ENCODE assay signal across 18 cellular contexts in the genomic region with DNA sequence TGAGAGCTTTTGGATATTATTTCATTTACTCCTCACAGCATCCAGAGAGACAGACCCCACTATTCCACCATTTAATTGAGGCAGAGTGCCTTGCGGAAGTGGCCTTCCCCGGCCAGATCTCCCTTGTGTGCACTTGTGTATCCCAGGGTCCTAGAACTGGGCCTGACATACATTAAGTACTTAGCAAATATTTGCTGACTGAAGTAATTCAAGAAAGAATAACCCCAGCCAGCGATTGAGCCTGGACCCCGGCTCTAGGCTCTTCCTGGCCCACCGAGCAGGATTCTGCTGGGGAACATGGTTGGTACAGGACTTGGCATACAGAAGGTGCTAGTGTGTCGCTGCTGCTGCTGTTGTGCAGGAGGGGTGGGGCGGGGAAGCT. TPM values are rescaled to one million over a fixed set of nuclear protein-coding genes. Genes with fewer than 3 reads are reported as not detected.
DNase-seq lines count a peak whose midpoint lies in the region; ATAC-seq and TF ChIP-seq lines count a peak whose summit lies in the region.
"Had no signal": no experiment of that assay in that cellular context is flagged by ENCODE, and none has a peak within 500 bp of the region (broad histone marks: within the 10 kb centered on the region; RNA-seq: fewer than 3 reads in every experiment).

No MANE protein-coding gene starts in this region.

- H2AFZ ChIP-seq in GM23338 (peak overlapping the region; percentile 70; the same call in 1 of the 2 replicates), IMR-90 (replicated peaks; ENCODE audit: low read length, poor library complexity) (no peak overlapping the region), osteoblast (ENCODE audit: low read length) (no peak overlapping the region)

- no peak overlapping the region for H2AK5ac ChIP-seq in IMR-90 (ENCODE audit: low read depth, low read length)

- H3K9me3 Mint-ChIP-seq in GM23338 (peaks cover 8% of the 10 kb centered on the region; the same call in 2 of the 3 replicates), endodermal cell (peaks cover 8% of the 10 kb centered on the region)
- H3K9me3 Mint-ChIP-seq: HFFc6 had no signal

- H2BK15ac ChIP-seq in IMR-90 (ENCODE audit: low read depth, low read length), result no peak overlapping the region

- H3K4me1 Mint-ChIP-seq in GM23338 (peaks cover 18% of the 10 kb centered on the region), endodermal cell (peaks cover 3% of the 10 kb centered on the region)

- H3K79me1 ChIP-seq in IMR-90 (ENCODE audit: low read depth in 1 of 2, low read length in 2 of 2), result no peaks in the 10 kb centered on the region

- H3K4me1 ChIP-seq in GM23338 (ENCODE audit: insufficient read depth) (peaks cover 11% of the 10 kb centered on the region; the same call in 1 of the 2 replicates), IMR-90 (ENCODE audit: control insufficient read depth, insufficient read depth, low read length) (peaks cover 2% of the 10 kb centered on the region; the same call in 1 of the 2 replicates), endodermal cell (ENCODE audit: control insufficient read depth, insufficient read depth, low read length) (no peaks in the 10 kb centered on the region), osteoblast (ENCODE audit: insufficient read depth, low read length) (no peaks in the 10 kb centered on the region)
- H3K4me1 ChIP-seq: BE2C had no signal

- in situ Hi-C loops in IMR-90 (cut with MboI; ENCODE audit: low sequenced_read_pairs), result no loop called here

- H3K4me3 ChIP-seq in GM23338, result peak overlapping the region; percentile 52
- no peak overlapping the region for H3K4me3 ChIP-seq in IMR-90 (ENCODE audit: insufficient read depth, low read depth, low read length)
- no peak overlapping the region for H3K4me3 ChIP-seq in endodermal cell (ENCODE audit: low read length)
- no peak overlapping the region for H3K4me3 ChIP-seq in osteoblast (ENCODE audit: insufficient read depth, low read length)

- dilution Hi-C loops in IMR-90 (cut with HindIII; ENCODE audit: low sequenced_read_pairs, unreplicated experiment), result no loop called here

- H3K4me3 Mint-ChIP-seq in GM23338 (peak overlapping the region; percentile 17; the same call in 1 of the 3 replicates), endodermal cell (peak overlapping the region; percentile 46)
- H3K4me3 Mint-ChIP-seq: CD4-positive, alpha-beta memory T cell; HFFc6 had no signal

- no peaks in the 10 kb centered on the region for H3K9me1 ChIP-seq in IMR-90 (ENCODE audit: insufficient read depth, low read length)

- H3K79me2 ChIP-seq in GM23338 (replicated peaks; ENCODE audit: insufficient read depth), result no peaks in the 10 kb centered on the region
- H3K79me2 ChIP-seq in osteoblast (ENCODE audit: insufficient read depth, low read length), result no peaks in the 10 kb centered on the region

- TF ChIP-seq POLR2A in IMR-90 (IDR thresholded peaks at IDR 0.05; ENCODE audit: low read depth, low read length), result no peak

- H3K9me2 ChIP-seq in GM23338 (ENCODE audit: insufficient read depth), result no peaks in the 10 kb centered on the region

- H2BK5ac ChIP-seq in IMR-90 (ENCODE audit: low read depth, low read length, poor library complexity, severe bottlenecking), result no peak overlapping the region

- peak overlapping the region; percentile 79 for H3K4me2 ChIP-seq in GM23338
- no peak overlapping the region for H3K4me2 ChIP-seq in IMR-90 (ENCODE audit: low read depth, low read length)
- H3K4me2 ChIP-seq in osteoblast (ENCODE audit: insufficient read depth, low read length), result no peak overlapping the region

- POLR2A ChIA-PET in IMR-90 (lab: Charles Lee; ENCODE audit: unreplicated experiment), result no interaction called here

- intact Hi-C loops in IMR-90 (cut with micrococcal nuclease), result no loop called here

- 0 out of 2 replicates have a peak, but pooled peaks cover 2% of the 10 kb centered on the region for H3F3A ChIP-seq in GM23338 (replicated peaks; ENCODE audit: low read depth)

- peaks cover 75% of the 10 kb centered on the region for H3K27me3 Mint-ChIP-seq in GM23338 (ENCODE audit: insufficient read depth, low read depth, poor library complexity)
- H3K27me3 Mint-ChIP-seq in endodermal cell (ENCODE audit: insufficient read depth), result peaks cover 90% of the 10 kb centered on the region

- ATAC-seq in GM23338, result no peak
- no peak for ATAC-seq in IMR-90 (ENCODE audit: low read depth)
- ATAC-seq in HG03469 (IDR thresholded peaks at IDR 0.05; ENCODE audit: unreplicated experiment), result no peak

- H3K36me3 ChIP-seq in GM23338 (ENCODE audit: insufficient read depth), result no peaks in the 10 kb centered on the region
- H3K36me3 ChIP-seq in IMR-90 (ENCODE audit: control insufficient read depth, insufficient read depth, low read length), result no peaks in the 10 kb centered on the region
- no peaks in the 10 kb centered on the region for H3K36me3 ChIP-seq in endodermal cell (ENCODE audit: control insufficient read depth, insufficient read depth, low read length)
- H3K36me3 ChIP-seq in osteoblast (ENCODE audit: insufficient read depth, low read length), result no peaks in the 10 kb centered on the region
- H3K36me3 ChIP-seq: BE2C had no signal

- peaks cover 100% of the 10 kb centered on the region for H3K27me3 ChIP-seq in GM23338 (ENCODE audit: insufficient read depth)
- H3K27me3 ChIP-seq in IMR-90 (ENCODE audit: control insufficient read depth, insufficient read depth, low read length), result peaks cover 71% of the 10 kb centered on the region
- H3K27me3 ChIP-seq in endodermal cell (ENCODE audit: control insufficient read depth, insufficient read depth, low read length, poor library complexity, severe bottlenecking), result peaks cover 99% of the 10 kb centered on the region
- H3K27me3 ChIP-seq in osteoblast (ENCODE audit: insufficient read depth, low read length), result peaks cover 72% of the 10 kb centered on the region

- H3K18ac ChIP-seq in IMR-90 (ENCODE audit: low read depth, low read length), result no peak overlapping the region

- H4K20me1 ChIP-seq in GM23338 (replicated peaks; ENCODE audit: insufficient read depth) (peaks cover 7% of the 10 kb centered on the region), IMR-90 (ENCODE audit: insufficient read depth, low read length) (no peaks in the 10 kb centered on the region), osteoblast (ENCODE audit: insufficient read depth, low read length) (no peaks in the 10 kb centered on the region)

- no peak overlapping the region for H2AK9ac ChIP-seq in IMR-90 (replicated peaks; ENCODE audit: low read depth, low read length, poor library complexity)

- H3K9ac ChIP-seq in IMR-90 (ENCODE audit: low read depth, low read length), result no peak overlapping the region
- no peak overlapping the region for H3K9ac ChIP-seq in endodermal cell (ENCODE audit: extremely low read depth, low read length, poor library complexity, severe bottlenecking)

- H4K5ac ChIP-seq in IMR-90 (ENCODE audit: low read depth, low read length), result no peak overlapping the region

- H3K27ac Mint-ChIP-seq in GM23338 (no peak overlapping the region), endodermal cell (no peak overlapping the region)
- H3K27ac Mint-ChIP-seq: HFFc6 had no signal

- BruUV-seq in IMR-90 (replicated peaks; lab: Mats Ljungman, UMichigan), result no TSS peak

- no peak overlapping the region for H4K91ac ChIP-seq in IMR-90 (ENCODE audit: insufficient read depth, low read depth, low read length)

- no CpG with 5 or more reads among the region's 7 CpGs for WGBS in IMR-90 (ENCODE audit: extremely low coverage in 2 of 2, insufficient read length in 1 of 2), 2 experiments
- 24 to 50% methylated on average over 2 to 7 of the region's 7 CpGs for WGBS in endodermal cell (ENCODE audit: insufficient coverage in 1 of 2, insufficient read length in 1 of 2), 2 experiments

- H3K9me3 ChIP-seq in IMR-90 (ENCODE audit: control insufficient read depth, insufficient read depth, low read length), result peaks cover 3% of the 10 kb centered on the region; the same call in 1 of the 2 replicates
- H3K9me3 ChIP-seq in endodermal cell (ENCODE audit: control insufficient read depth, low read length), result peaks cover 6% of the 10 kb centered on the region
- H3K9me3 ChIP-seq in osteoblast (ENCODE audit: low read depth, low read length), result no peaks in the 10 kb centered on the region
- H3K9me3 ChIP-seq: BE2C had no signal

- no peak overlapping the region for H4K8ac ChIP-seq in IMR-90 (ENCODE audit: low read depth in 2 of 2, low read length in 2 of 2)

- H3K27ac ChIP-seq in GM23338 (ENCODE audit: low read depth) (no peak overlapping the region), IMR-90 (ENCODE audit: insufficient read depth, low read length) (no peak overlapping the region), endodermal cell (ENCODE audit: low read depth, low read length) (no peak overlapping the region), osteoblast (ENCODE audit: low read depth, low read length) (no peak overlapping the region)
- H3K27ac ChIP-seq: C4-2B, HL-60 had no signal

- H2BK20ac ChIP-seq in IMR-90 (ENCODE audit: low read depth, low read length), result no peak overlapping the region

- no peak for TF ChIP-seq RAD21 in IMR-90 (IDR thresholded peaks at IDR 0.05; ENCODE audit: low read length)

- no peak overlapping the region for H3K23ac ChIP-seq in IMR-90 (ENCODE audit: low read depth, low read length)

- no peak for TF ChIP-seq CTCF in GM23338 (conservative IDR thresholded peaks at IDR 0.05; ENCODE audit: low read depth in 2 of 2)
- no peak for TF ChIP-seq CTCF in IMR-90 (conservative IDR thresholded peaks at IDR 0.05; ENCODE audit: low read depth, low read length)
- TF ChIP-seq CTCF in endodermal cell (conservative IDR thresholded peaks at IDR 0.05), result no peak
- TF ChIP-seq CTCF in osteoblast (IDR thresholded peaks at IDR 0.05; ENCODE audit: extremely low read depth, low read depth, low read length), result no peak

- no peak overlapping the region for H3K4ac ChIP-seq in IMR-90 (ENCODE audit: low read depth, low read length)

- no peak overlapping the region for H3K14ac ChIP-seq in IMR-90 (replicated peaks; ENCODE audit: low read depth, low read length)

- H3K36me3 Mint-ChIP-seq in GM23338 (ENCODE audit: low read depth) (no peaks in the 10 kb centered on the region), endodermal cell (ENCODE audit: low read depth) (peaks cover 3% of the 10 kb centered on the region)
- H3K36me3 Mint-ChIP-seq: CD4-positive, alpha-beta memory T cell had no signal

- CTCF ChIA-PET in IMR-90 (lab: Yijun Ruan, JAX), result no interaction called here

- H2BK120ac ChIP-seq in IMR-90 (ENCODE audit: low read depth, low read length), result no peak overlapping the region

- DNase-seq in GM23338 (ENCODE audit: low spot score) (no peak), IMR-90 (no peak), endodermal cell (no peak), osteoblast (ENCODE audit: insufficient read length, low spot score, missing footprints) (peak; percentile 43), NCI-H69 (lab: John Stamatoyannopoulos, UW) (no peak)
- DNase-seq in activated CD4-positive, alpha-beta T cell treated with anti-CD3 and anti-CD28 coated beads, Interleukin-2, amount 50 U/mL, for 48 hours, result no peak
- DNase-seq: BE2C; CD4-positive, alpha-beta memory T cell; DMS79 treated with DMSO at 0.1 percent for 48 hours; EL; GOT3; HCEC 1CT; HFFc6 had no signal

- no peak overlapping the region for H3K56ac ChIP-seq in IMR-90 (ENCODE audit: extremely low read depth, insufficient read depth, low read length)

RNA-seq across cellular contexts. Expression of a gene that starts 8.4 kb away (rescaled TPM):
- total RNA-seq in GM23338 (2014; rRNA removed; shearing (Covaris generic)), result 0.07 TPM in 1 of 2 replicates, not detected in the other
- polyA plus RNA-seq in GM23338 (2016; fragmentation: Nextera tagmentation; extraction: Ambion mirVana) (not detected in 2 replicates), IMR-90 (2012; rRNA removed) (0.02 TPM in 1 of 2 replicates, not detected in the other)
- total RNA-seq in IMR-90 (2012; rRNA removed) (not detected in 2 replicates), endodermal cell (1 to 10 TPM; 1.2 to 2.4 TPM), osteoblast (under 0.01 TPM in 1 of 2 replicates, not detected in the other)
- polyA plus RNA-seq in IMR-90 (2012; cell fraction: cytosol; rRNA removed), result 0.01 TPM in 1 of 2 replicates, not detected in the other
- polyA plus RNA-seq in IMR-90 (2012; cell fraction: nucleus; rRNA removed; ENCODE audit: low replicate concordance), result 0.05 TPM in 1 of 2 replicates, not detected in the other
- 0.50 TPM for polyA plus RNA-seq in endodermal cell (2013, experiment 1 of 2)
- 0.33 TPM for polyA plus RNA-seq in endodermal cell (2013, experiment 2 of 2)
- total RNA-seq: CD4-positive, alpha-beta memory T cell had no signal
- polyA plus RNA-seq: AG04450; CD4-positive, alpha-beta memory T cell; IgD-negative memory B cell had no signal
